8 cellular contexts compared by ENCODE assay signal in the genomic region with DNA sequence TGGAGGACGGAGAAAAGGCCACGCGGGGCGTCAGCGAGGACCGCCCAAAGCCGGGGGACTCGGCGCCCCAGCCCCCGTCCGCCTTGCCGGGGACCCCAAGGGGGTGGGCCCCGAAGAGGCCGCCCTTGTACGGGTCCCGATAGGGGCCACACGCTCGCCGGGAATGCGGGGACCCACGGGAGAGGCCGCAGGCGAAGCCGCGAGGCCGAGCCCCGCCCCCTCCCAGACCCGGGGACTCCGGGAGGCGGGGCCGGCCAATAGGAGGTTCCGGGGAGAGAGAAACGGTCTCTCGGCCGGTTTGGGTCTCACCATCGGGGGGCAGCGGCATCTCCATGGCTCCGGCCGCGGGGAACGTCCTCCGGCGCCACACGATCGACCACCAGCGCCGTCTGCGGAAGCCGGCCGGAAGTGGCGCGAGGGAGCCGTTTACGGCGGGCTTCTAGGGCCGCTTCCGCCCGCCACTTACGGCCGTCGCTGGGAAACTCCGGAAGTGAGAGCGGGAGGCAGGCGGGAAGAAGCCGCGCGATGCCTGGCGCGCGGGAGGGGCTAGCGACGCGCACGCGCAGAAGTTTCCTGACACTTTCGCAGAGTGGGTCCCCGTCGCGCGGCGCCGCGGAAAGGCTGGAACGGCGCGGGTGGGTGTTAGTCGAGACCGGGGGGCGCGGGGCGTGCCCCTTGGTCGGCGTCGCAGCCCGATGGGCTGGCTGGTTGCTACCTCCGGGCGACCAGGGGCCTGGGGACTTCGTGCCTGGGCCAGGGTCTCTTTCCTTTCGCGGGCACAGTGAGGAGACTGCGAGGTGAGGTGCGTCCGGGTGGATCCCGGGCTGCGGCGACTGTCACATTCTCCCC. TPM values are rescaled to one million over a fixed set of nuclear protein-coding genes. Genes with fewer than 3 reads are reported as not detected.
DNase-seq lines count a peak whose midpoint lies in the region; ATAC-seq, FAIRE-seq and TF ChIP-seq lines count a peak whose summit lies in the region.

Gene CHERP (minus strand): TSS at position 393 of the 849 bp plus-strand sequence. CDS start 59 bp downstream, at position 334.

- dilution Hi-C loops in mammary epithelial cell (cut with HindIII; ENCODE audit: low sequenced_read_pairs): no loop called here

- DNase-seq in AG04450 (ENCODE audit: low read depth, low spot score) (peak; percentile 70), NCI-H2227 treated with DMSO at 0.1 percent for 48 hours (lab: John Stamatoyannopoulos, UW) (peak; percentile 83), mammary epithelial cell (peak; percentile 90), iPS-NIHi11 (ENCODE audit: low spot score) (peak; percentile 94), small intestine (peak; percentile 95)

- CTCF ChIA-PET in AG04450 (lab: Charles Lee) (interaction anchor here (0.7 kb wide), 1 partner anchor 9 kb away, joined by 3 read pairs; no protein-coding TSS in a partner anchor), mammary epithelial cell (lab: Charles Lee; ENCODE audit: low non-redundant PET) (no interaction called here)

- peaks cover 77% of the 10 kb centered on the region for H3K79me2 ChIP-seq in mammary epithelial cell (ENCODE audit: insufficient read depth, low read length)

- H3K4me1 ChIP-seq in mammary epithelial cell (ENCODE audit: insufficient read depth, low read length) (peaks cover 6% of the 10 kb centered on the region), small intestine (ENCODE audit: control insufficient read depth in 2 of 2, insufficient read depth in 1 of 2, low read depth in 1 of 2, low read length in 1 of 2) (peaks cover 0 to 3% of the 10 kb centered on the region in 2 donors)

- H3K4me2 ChIP-seq in mammary epithelial cell (ENCODE audit: insufficient read depth, low read depth, low read length): peak within 1 kb of the TSS; percentile 92

- peak within 1 kb of the TSS; percentile 90 for H2AFZ ChIP-seq in mammary epithelial cell (ENCODE audit: low read depth, low read length)

- BruUV-seq in mammary epithelial cell (replicated peaks; lab: Mats Ljungman, UMichigan): no TSS peak

- ATAC-seq in GM18909 (IDR thresholded peaks at IDR 0.05; ENCODE audit: poor library complexity, unreplicated experiment): peak; percentile 74
- ATAC-seq in HG03159 (IDR thresholded peaks at IDR 0.05; ENCODE audit: unreplicated experiment): peak; percentile 71

- POLR2A ChIA-PET in AG04450 (lab: Yijun Ruan, JAX): interaction anchor here (0.6 to 1.1 kb wide), 7 partner anchors 18 to 763 kb away, joined by 3 to 9 read pairs (median 4); partner anchors contain the start of gene MED26

- intact Hi-C loops in mammary epithelial cell (cut with micrococcal nuclease): loop anchor here (1.0 to 2.0 kb wide), 2 partner anchors 29 to 42 kb away; no protein-coding TSS in a partner anchor

- under 1% methylated on average over 43 of the region's 106 CpGs for WGBS in mammary epithelial cell (ENCODE audit: low coverage, missing lambda C conversion rate)
- 0% methylated on average over 83 to 106 of the region's 106 CpGs for WGBS in small intestine, 3 donors

- TF ChIP-seq CTCF in AG04450 (IDR thresholded peaks at IDR 0.05; ENCODE audit: low read depth, low read length) (no peak), WI38 (IDR thresholded peaks at IDR 0.05; ENCODE audit: low read depth, low read length) (no peak), mammary epithelial cell (conservative IDR thresholded peaks at IDR 0.05 in 1 of 2, IDR thresholded peaks at IDR 0.05 in 1 of 2; ENCODE audit: extremely low read depth in 1 of 2, insufficient read depth in 1 of 2, low read depth in 1 of 2, low read length in 2 of 2) (no peak)

- no peaks in the 10 kb centered on the region for H3K27me3 ChIP-seq in AG04450 (ENCODE audit: control insufficient read depth, insufficient read depth, low read length)
- no peaks in the 10 kb centered on the region for H3K27me3 ChIP-seq in mammary epithelial cell (ENCODE audit: insufficient read depth, low read length)
- no peaks in the 10 kb centered on the region for H3K27me3 ChIP-seq in small intestine (ENCODE audit: control insufficient read depth in 2 of 2, insufficient read depth in 2 of 2, low read length in 2 of 2)

- H3K9ac ChIP-seq in mammary epithelial cell (ENCODE audit: insufficient read depth, low read length): peak within 1 kb of the TSS; percentile 87

- H3K36me3 ChIP-seq in mammary epithelial cell (ENCODE audit: insufficient read depth, low read length) (peaks cover 7% of the 10 kb centered on the region), small intestine (ENCODE audit: control insufficient read depth in 2 of 2, insufficient read depth in 2 of 2, low read length in 2 of 2) (peaks cover 0 to 2% of the 10 kb centered on the region in 2 donors)

- H3K9me3 ChIP-seq in AG04450 (ENCODE audit: control insufficient read depth, insufficient read depth, low read length): peaks cover 2% of the 10 kb centered on the region; the same call in 1 of the 2 replicates
- no peaks in the 10 kb centered on the region for H3K9me3 ChIP-seq in mammary epithelial cell (replicated peaks; ENCODE audit: insufficient read depth, low read length)
- no peaks in the 10 kb centered on the region for H3K9me3 ChIP-seq in small intestine (ENCODE audit: control insufficient read depth, low read depth)

- H4K20me1 ChIP-seq in mammary epithelial cell (ENCODE audit: insufficient read depth, low read length): no peaks in the 10 kb centered on the region

- peak within 1 kb of the TSS; percentile 92 for H3K4me3 ChIP-seq in AG04450 (ENCODE audit: low read depth, low read length)
- peak within 1 kb of the TSS; percentile 75 for H3K4me3 ChIP-seq in WI38 (ENCODE audit: low read depth, low read length)
- H3K4me3 ChIP-seq in mammary epithelial cell (replicated peaks in 1 of 3; ENCODE audit: insufficient read depth in 1 of 3, low read depth in 2 of 3, low read length in 3 of 3): peak within 1 kb of the TSS; percentile 73 to 96 (median 88)
- H3K4me3 ChIP-seq in small intestine (ENCODE audit: low read depth in 1 of 2, low read length in 2 of 2): peak within 1 kb of the TSS; percentile 90 to 93

- no peak for FAIRE-seq in small intestine (lab: Jason Lieb, UNC)

- H3K27ac ChIP-seq in AG04450 (ENCODE audit: low read depth, low read length) (peak within 1 kb of the TSS; percentile 47), mammary epithelial cell (ENCODE audit: insufficient read depth, low read depth, low read length) (peak within 1 kb of the TSS; percentile 78), small intestine (ENCODE audit: low read depth in 1 of 2, low read length in 1 of 2) (peak within 1 kb of the TSS; percentile 33 to 93)

- in situ Hi-C loops in mammary epithelial cell (cut with MboI; ENCODE audit: low sequenced_read_pairs in 2 of 2): no loop called here

RNA-seq across cellular contexts. Expression of gene CHERP, which starts in this region (rescaled TPM):
- polyA plus RNA-seq in AG04450 (2011; rRNA removed) (3.4 and 3.8 TPM in 2 replicates), mammary epithelial cell (9.3 TPM), small intestine (10 to 100 TPM in 1 of 3 donors, 1 to 10 TPM in 2; 9.8 to 25.4 (median 10.0) TPM)
- 6.2 and 7.4 TPM in 2 replicates for polyA minus RNA-seq in AG04450 (2011; rRNA and poly(A)+ RNA removed)
- 10 to 100 TPM in 1 of 2 donors, 1 to 10 TPM in 1; 5.7 to 49.6 TPM for total RNA-seq in mammary epithelial cell
- 15.5 TPM for polyA minus RNA-seq in mammary epithelial cell

Comparison
In these comparisons a context has a peak if more than half of its experiments do, and no peak if none do; other contexts are left out.
1. Peak in every context shown above with its lines: DNase-seq, ATAC-seq, H3K4me3 ChIP-seq and H3K27ac ChIP-seq.